In the genomic region with DNA sequence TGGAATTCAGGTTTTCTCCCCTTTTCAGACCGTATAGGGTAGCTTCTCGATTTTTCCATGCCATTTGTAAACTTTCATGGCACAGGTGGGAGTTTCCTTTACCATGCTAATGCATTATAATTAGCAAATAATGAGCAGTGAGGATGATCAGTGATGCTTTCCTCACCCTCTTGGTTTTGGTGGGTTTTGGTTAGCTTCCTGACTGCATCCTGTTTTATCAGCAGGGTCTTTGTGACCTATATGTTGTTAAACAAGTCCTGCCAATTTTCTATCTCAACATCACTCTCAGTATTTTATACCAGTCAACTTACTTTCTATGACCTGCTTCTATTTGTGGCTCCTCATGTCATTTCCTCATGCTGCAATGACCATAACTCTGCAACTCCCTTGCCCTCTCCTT, we compare ENCODE assay signal across 7 cellular contexts.
"Had no signal": no experiment of that assay in that cellular context is flagged by ENCODE, and none has a peak within 500 bp of the region (broad histone marks: within the 10 kb centered on the region; RNA-seq: fewer than 3 reads in every experiment).

No MANE protein-coding gene starts in this region.

- H3K4me3 Mint-ChIP-seq: H9 had no signal

- H3K4me3 ChIP-seq: GM23248 had no signal

- H3K4me2 ChIP-seq: KMS-11 had no signal

- H2AFZ ChIP-seq: GM23248 had no signal

- DNase-seq: GM23248, H9, HCEC 1CT, IMR-90, Karpas-422, KBM-7 had no signal

- H3K27ac ChIP-seq: GM23248, KMS-11 had no signal

- H3K9ac ChIP-seq: GM23248, KMS-11 had no signal
